ENCODE assay signal across 12 cellular contexts in genomic region chr4:15547392-15547791, GRCh38.
DNase-seq lines count a peak whose midpoint lies in the region; ATAC-seq, FAIRE-seq and TF ChIP-seq lines count a peak whose summit lies in the region.
"Had no signal": no experiment of that assay in that cellular context is flagged by ENCODE, and none has a peak within 500 bp of the region (broad histone marks: within the 10 kb centered on the region; RNA-seq: fewer than 3 reads in every experiment).

No MANE protein-coding gene starts in this region.

- H3K36me3 ChIP-seq in GM12878 (ENCODE audit: control insufficient read depth in 2 of 2, insufficient read depth in 2 of 2, low read length in 1 of 2) (no peaks in the 10 kb centered on the region), HepG2 (replicated peaks in 1 of 2; ENCODE audit: control insufficient read depth in 1 of 2, insufficient read depth in 2 of 2, low read length in 2 of 2) (no peaks in the 10 kb centered on the region)

- no peaks in the 10 kb centered on the region for H3K79me2 ChIP-seq in GM12878 (ENCODE audit: control insufficient read depth, insufficient read depth, low read length)
- no peaks in the 10 kb centered on the region for H3K79me2 ChIP-seq in HepG2 (ENCODE audit: insufficient read depth, low read length)

- H2AFZ ChIP-seq in GM12878 (ENCODE audit: control insufficient read depth, low read depth, low read length) (no peak overlapping the region), HepG2 (ENCODE audit: low read length) (no peak overlapping the region)

- H3K9me3 ChIP-seq in GM12878 (replicated peaks; ENCODE audit: control insufficient read depth, insufficient read depth, low read length): no peaks in the 10 kb centered on the region
- H3K9me3 ChIP-seq in HepG2 (ENCODE audit: low read length): no peaks in the 10 kb centered on the region
- H3K9me3 ChIP-seq: spleen had no signal

- TF ChIP-seq POLR2A in GM12878 (IDR thresholded peaks at IDR 0.05; ENCODE audit: low read depth, low read length): no peak
- TF ChIP-seq POLR2A in HepG2 (IDR thresholded peaks at IDR 0.05; ENCODE audit: insufficient read depth in 1 of 2, low read depth in 2 of 2, low read length in 2 of 2): no peak

- POLR2A ChIA-PET in GM12878 (lab: Charles Lee): no interaction called here
- POLR2A ChIA-PET in HepG2 (lab: Yijun Ruan, JAX): no interaction called here

- FAIRE-seq in GM12878 (lab: Jason Lieb, UNC): no peak
- no peak for FAIRE-seq in HepG2 (lab: Jason Lieb, UNC)
- FAIRE-seq in HTR-8/SVneo (lab: Jason Lieb, UNC): no peak
- FAIRE-seq: colon had no signal

- DNase-seq in Jurkat, Clone E6-1 (ENCODE audit: low read depth, low spot score): peak; percentile 72
- peak; percentile 3 for DNase-seq in GM12878 (ENCODE audit: low read depth, low spot score)
- DNase-seq in HepG2 (ENCODE audit: low spot score): no peak
- DNase-seq in HTR-8/SVneo (ENCODE audit: insufficient read length, low spot score): no peak
- DNase-seq: NCI-H2081, spleen had no signal

- H4K20me1 ChIP-seq in GM12878 (ENCODE audit: control insufficient read depth, insufficient read depth) (no peaks in the 10 kb centered on the region), HepG2 (ENCODE audit: insufficient read depth, low read length) (no peaks in the 10 kb centered on the region)

- ATAC-seq in GM19043 (IDR thresholded peaks at IDR 0.05; ENCODE audit: low read depth, unreplicated experiment) (peak; percentile 45), GM12878 (peak; percentile 67), HepG2 (no peak), HG03095 (IDR thresholded peaks at IDR 0.05; ENCODE audit: unreplicated experiment) (no peak), GM19397 (IDR thresholded peaks at IDR 0.05; ENCODE audit: unreplicated experiment) (no peak)
- ATAC-seq: WTC11 had no signal

- H3K9ac ChIP-seq in GM12878 (ENCODE audit: control insufficient read depth, insufficient read depth, low read length) (no peak overlapping the region), HepG2 (ENCODE audit: insufficient read depth, low read depth, low read length) (no peak overlapping the region)

- H3K4me3 ChIP-seq in GM08714 (ENCODE audit: low read length) (peak overlapping the region; percentile 42; the same call in 1 of the 2 replicates), GM12878 (no peak overlapping the region), HepG2 (replicated peaks in 1 of 3; ENCODE audit: insufficient read depth in 1 of 3, low read depth in 2 of 3, low read length in 3 of 3) (no peak overlapping the region)
- H3K4me3 ChIP-seq in Jurkat, Clone E6-1 (ENCODE audit: low read length): no peak overlapping the region

- TF ChIP-seq RAD21 in GM12878 (IDR thresholded peaks at IDR 0.05; ENCODE audit: insufficient read depth, low read depth, low read length): no peak
- no peak for TF ChIP-seq RAD21 in HepG2 (CRISPR knock-in tag; IDR thresholded peaks at IDR 0.05)

- no TSS peak for BruUV-seq in GM12878 (replicated peaks; lab: Mats Ljungman, UMichigan)
- no TSS peak for BruUV-seq in HepG2 (replicated peaks; lab: Mats Ljungman, UMichigan)

- RAD21 ChIA-PET in GM12878 (lab: Charles Lee; ENCODE audit: unreplicated experiment): no interaction called here

- SMC1A ChIA-PET in GM12878 (lab: Charles Lee; ENCODE audit: uncharacterized antibody, unreplicated experiment): no interaction called here

- no peak for TF ChIP-seq CTCF in GM12878 (IDR thresholded peaks at IDR 0.05 in 2 of 3, conservative IDR thresholded peaks at IDR 0.05 in 1 of 3; ENCODE audit: control insufficient read depth in 2 of 3, extremely low read depth in 1 of 3, insufficient read depth in 1 of 3, low read depth in 3 of 3, low read length in 3 of 3)
- no peak for TF ChIP-seq CTCF in HepG2 (CRISPR knock-in tag; IDR thresholded peaks at IDR 0.05)

- CTCF ChIA-PET in GM12878 (lab: Yijun Ruan, JAX) (no interaction called here), HepG2 (lab: Yijun Ruan, JAX; ENCODE audit: low intra/inter-chr PET ratio, low total read pairs) (no interaction called here)

- H3K27me3 ChIP-seq in GM12878 (replicated peaks in 1 of 2; ENCODE audit: control insufficient read depth in 2 of 2, insufficient read depth in 2 of 2, low read length in 1 of 2) (no peaks in the 10 kb centered on the region), HepG2 (ENCODE audit: control insufficient read depth in 1 of 2, insufficient read depth in 2 of 2, low read length in 2 of 2) (no peaks in the 10 kb centered on the region)
- H3K27me3 ChIP-seq: spleen had no signal

- intact Hi-C loops in GM12878 (cut with micrococcal nuclease; ENCODE audit: unreplicated experiment): no loop called here
- intact Hi-C loops in HepG2 (cut with micrococcal nuclease; ENCODE audit: unreplicated experiment): no loop called here

- H3K4me1 ChIP-seq in GM12878 (ENCODE audit: control insufficient read depth, insufficient read depth, low read length) (no peaks in the 10 kb centered on the region), HepG2 (ENCODE audit: insufficient read depth, low read length) (peaks cover 19% of the 10 kb centered on the region)

- H3K27ac ChIP-seq in GM12878 (ENCODE audit: control insufficient read depth, insufficient read depth): no peak overlapping the region
- no peak overlapping the region for H3K27ac ChIP-seq in HepG2 (ENCODE audit: extremely low read length, insufficient read depth, low read length)

- H3K4me2 ChIP-seq in GM12878 (ENCODE audit: control insufficient read depth, insufficient read depth) (peak overlapping the region; percentile 51; the same call in 1 of the 2 replicates), HepG2 (ENCODE audit: low read depth, low read length) (no peak overlapping the region)

- 3% methylated on average over 3 of the region's 3 CpGs for WGBS in GM12878 (ENCODE audit: insufficient coverage, insufficient replicate concordance, low lambda C conversion rate, missing lambda C conversion rate)
- whole genome bisulfite sequencing in HepG2 (ENCODE audit: low lambda C conversion rate): 92% methylated on average over 3 of the region's 3 CpGs

- no peak for TF ChIP-seq EP300 in GM12878 (IDR thresholded peaks at IDR 0.05; ENCODE audit: borderline replicate concordance in 1 of 2, control insufficient read depth in 1 of 2, low read depth in 2 of 2, low read length in 2 of 2)
- TF ChIP-seq EP300 in HepG2 (IDR thresholded peaks at IDR 0.05; ENCODE audit: low read depth in 2 of 2, low read length in 2 of 2): no peak
- no peak for TF ChIP-seq EP300 in HepG2 (CRISPR knock-in tag; IDR thresholded peaks at IDR 0.05; ENCODE audit: borderline replicate concordance)

- in situ Hi-C loops in GM12878 (cut with MboI) (no loop called here), HepG2 (cut with HindIII; ENCODE audit: extremely low pct_ligation_motif_present, low pct_unique_long_range_greater_than_20kb) (no loop called here)

TF ChIP-seq in GM12878, 131 proteins besides CTCF, POLR2A, EP300 and RAD21 (continues in another document):
- TF ChIP-seq ZNF622 (IDR thresholded peaks at IDR 0.05): no peak
- TF ChIP-seq, protein P1, sequence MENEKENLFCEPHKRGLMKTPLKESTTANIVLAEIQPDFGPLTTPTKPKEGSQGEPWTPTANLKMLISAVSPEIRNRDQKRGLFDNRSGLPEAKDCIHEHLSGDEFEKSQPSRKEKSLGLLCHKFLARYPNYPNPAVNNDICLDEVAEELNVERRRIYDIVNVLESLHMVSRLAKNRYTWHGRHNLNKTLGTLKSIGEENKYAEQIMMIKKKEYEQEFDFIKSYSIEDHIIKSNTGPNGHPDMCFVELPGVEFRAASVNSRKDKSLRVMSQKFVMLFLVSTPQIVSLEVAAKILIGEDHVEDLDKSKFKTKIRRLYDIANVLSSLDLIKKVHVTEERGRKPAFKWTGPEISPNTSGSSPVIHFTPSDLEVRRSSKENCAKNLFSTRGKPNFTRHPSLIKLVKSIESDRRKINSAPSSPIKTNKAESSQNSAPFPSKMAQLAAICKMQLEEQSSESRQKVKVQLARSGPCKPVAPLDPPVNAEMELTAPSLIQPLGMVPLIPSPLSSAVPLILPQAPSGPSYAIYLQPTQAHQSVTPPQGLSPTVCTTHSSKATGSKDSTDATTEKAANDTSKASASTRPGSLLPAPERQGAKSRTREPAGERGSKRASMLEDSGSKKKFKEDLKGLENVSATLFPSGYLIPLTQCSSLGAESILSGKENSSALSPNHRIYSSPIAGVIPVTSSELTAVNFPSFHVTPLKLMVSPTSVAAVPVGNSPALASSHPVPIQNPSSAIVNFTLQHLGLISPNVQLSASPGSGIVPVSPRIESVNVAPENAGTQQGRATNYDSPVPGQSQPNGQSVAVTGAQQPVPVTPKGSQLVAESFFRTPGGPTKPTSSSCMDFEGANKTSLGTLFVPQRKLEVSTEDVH (IDR thresholded peaks at IDR 0.05; ENCODE audit: low read depth, partially characterized antibody): no peak
- no peak for TF ChIP-seq YBX1 (IDR thresholded peaks at IDR 0.05)
- no peak for TF ChIP-seq EZH2 (IDR thresholded peaks at IDR 0.05; ENCODE audit: borderline replicate concordance, control insufficient read depth, low read depth, low read length)

TF ChIP-seq in HepG2, 621 proteins besides CTCF, POLR2A, EP300 and RAD21 (continues in another document):
- TF ChIP-seq PHB2 (IDR thresholded peaks at IDR 0.05; ENCODE audit: partially characterized antibody) (no peak), STAT6 (CRISPR knock-in tag; IDR thresholded peaks at IDR 0.05; ENCODE audit: borderline replicate concordance) (no peak), ETV6 (CRISPR knock-in tag; conservative IDR thresholded peaks at IDR 0.05) (no peak), SRSF4 (IDR thresholded peaks at IDR 0.05; ENCODE audit: low read depth, low read length, poor library complexity, severe bottlenecking) (no peak), HDAC6 (IDR thresholded peaks at IDR 0.05; ENCODE audit: low read depth, low read length) (no peak), ZNF546 (CRISPR knock-in tag; conservative IDR thresholded peaks at IDR 0.05) (no peak), SALL2 (CRISPR knock-in tag; IDR thresholded peaks at IDR 0.05) (no peak), ZBTB7B (CRISPR knock-in tag; IDR thresholded peaks at IDR 0.05) (no peak)

Comparison
In these comparisons a context has a peak if more than half of its experiments do, and no peak if none do; other contexts are left out.
1. ATAC-seq: peak in GM19043 (single experiment) and GM12878 (single experiment); none in HepG2 (single experiment), HG03095 (single experiment) and GM19397 (single experiment).
2. DNase-seq: peak in Jurkat, Clone E6-1 (single experiment) and GM12878 (single experiment); none in HepG2 (single experiment) and HTR-8/SVneo (single experiment).